1 cellular context compared by ENCODE assay signal in genomic region chr11:43984519-43985385, GRCh38.
TF ChIP-seq lines count a peak whose summit lies in the region.

No MANE protein-coding gene starts in this region.

TF ChIP-seq in HepG2, 621 proteins besides CTCF, POLR2A, EP300 and RAD21 (continued from another document and continues in another):
- TF ChIP-seq ELF1 (CRISPR knock-in tag; IDR thresholded peaks at IDR 0.05) (0 out of 2 replicates have a peak, but pooled peaks have one; percentile 47), ZNF317 (CRISPR knock-in tag; IDR thresholded peaks at IDR 0.05) (no peak), RXRB (CRISPR knock-in tag; IDR thresholded peaks at IDR 0.05; ENCODE audit: borderline replicate concordance) (peak; percentile 9; the same call in 1 of the 2 replicates), POLR2AphosphoS2 (IDR thresholded peaks at IDR 0.05; ENCODE audit: low read depth, low read length) (no peak), MXD4 (CRISPR knock-in tag; IDR thresholded peaks at IDR 0.05) (0 out of 2 replicates have a peak, but pooled peaks have one; percentile 20), LCORL (IDR thresholded peaks at IDR 0.05) (no peak), LCORL (CRISPR knock-in tag; IDR thresholded peaks at IDR 0.05) (peak; percentile 50; the same call in 1 of the 2 replicates), FOXO1 (CRISPR knock-in tag; IDR thresholded peaks at IDR 0.05) (0 out of 2 replicates have a peak, but pooled peaks have one; percentile 5), ZNF891 (CRISPR knock-in tag; IDR thresholded peaks at IDR 0.05) (peak; percentile 66; the same call in 1 of the 2 replicates), SOX13 (IDR thresholded peaks at IDR 0.05) (no peak), SOX13 (CRISPR knock-in tag; conservative IDR thresholded peaks at IDR 0.05 in 1 of 2, IDR thresholded peaks at IDR 0.05 in 1 of 2) (peak in 1 of 2 experiments; percentile 35; a peak in 2 of 4 replicates), HNF4G (IDR thresholded peaks at IDR 0.05; ENCODE audit: borderline replicate concordance, low read depth, low read length) (no peak), HNF4G (CRISPR knock-in tag; IDR thresholded peaks at IDR 0.05; ENCODE audit: borderline replicate concordance, low read depth) (0 out of 2 replicates have a peak, but pooled peaks have one; percentile 44), NFE2L1 (CRISPR knock-in tag; IDR thresholded peaks at IDR 0.05; ENCODE audit: borderline replicate concordance) (0 out of 2 replicates have a peak, but pooled peaks have one; percentile 40), ZNF562 (CRISPR knock-in tag; IDR thresholded peaks at IDR 0.05; ENCODE audit: borderline replicate concordance) (no peak), ARID4A (CRISPR knock-in tag; IDR thresholded peaks at IDR 0.05; ENCODE audit: borderline replicate concordance) (peak; percentile 17; the same call in 1 of the 2 replicates), MXD1 (CRISPR knock-in tag; IDR thresholded peaks at IDR 0.05) (no peak), NCOA2 (CRISPR knock-in tag; IDR thresholded peaks at IDR 0.05) (peak; percentile 41; the same call in 1 of the 2 replicates), THRA (CRISPR knock-in tag; IDR thresholded peaks at IDR 0.05; ENCODE audit: borderline replicate concordance) (peak; percentile 53; the same call in 1 of the 2 replicates), KAT8 (CRISPR knock-in tag; IDR thresholded peaks at IDR 0.05) (peak; percentile 51; the same call in 1 of the 2 replicates), XRCC5 (optimal IDR thresholded peaks at IDR 0.05; ENCODE audit: low read length) (peak; percentile 41), ZNF501 (CRISPR knock-in tag; IDR thresholded peaks at IDR 0.05) (no peak; the same call in 1 of the 2 replicates), ZNF563 (CRISPR knock-in tag; IDR thresholded peaks at IDR 0.05) (0 out of 2 replicates have a peak, but pooled peaks have one; percentile 24), ETV5 (CRISPR knock-in tag; IDR thresholded peaks at IDR 0.05; ENCODE audit: borderline replicate concordance) (peak; percentile 62; the same call in 1 of the 2 replicates), KDM5B (CRISPR knock-in tag; IDR thresholded peaks at IDR 0.05; ENCODE audit: borderline replicate concordance) (peak; percentile 58; the same call in 1 of the 2 replicates), FOSL2 (CRISPR knock-in tag; IDR thresholded peaks at IDR 0.05) (0 out of 2 replicates have a peak, but pooled peaks have one; percentile 19), GATAD2A (CRISPR knock-in tag; IDR thresholded peaks at IDR 0.05) (peak; percentile 25; the same call in 1 of the 2 replicates), ZNF280B (CRISPR knock-in tag; IDR thresholded peaks at IDR 0.05; ENCODE audit: borderline replicate concordance) (peak; percentile 58; the same call in 1 of the 2 replicates), NRL (CRISPR knock-in tag; IDR thresholded peaks at IDR 0.05; ENCODE audit: borderline replicate concordance) (peak; percentile 75), NAIF1 (CRISPR knock-in tag; IDR thresholded peaks at IDR 0.05; ENCODE audit: borderline replicate concordance) (no peak), ZKSCAN8 (CRISPR knock-in tag; IDR thresholded peaks at IDR 0.05; ENCODE audit: borderline replicate concordance) (no peak), IRF2 (CRISPR knock-in tag; IDR thresholded peaks at IDR 0.05) (peak; percentile 44; the same call in 1 of the 2 replicates), TSC22D2 (CRISPR knock-in tag; IDR thresholded peaks at IDR 0.05; ENCODE audit: borderline replicate concordance) (no peak), ZNF737 (CRISPR knock-in tag; IDR thresholded peaks at IDR 0.05; ENCODE audit: borderline replicate concordance) (0 out of 2 replicates have a peak, but pooled peaks have one; percentile 74), IRF9 (CRISPR knock-in tag; IDR thresholded peaks at IDR 0.05; ENCODE audit: borderline replicate concordance) (no peak), ZMAT3 (CRISPR knock-in tag; conservative IDR thresholded peaks at IDR 0.05) (0 out of 2 replicates have a peak, but pooled peaks have one; percentile 42), HNRNPUL1 (IDR thresholded peaks at IDR 0.05; ENCODE audit: low read depth, low read length) (0 out of 2 replicates have a peak, but pooled peaks have one; percentile 26), FOXO4 (CRISPR knock-in tag; conservative IDR thresholded peaks at IDR 0.05) (no peak), ZNF83 (CRISPR knock-in tag; IDR thresholded peaks at IDR 0.05; ENCODE audit: borderline replicate concordance) (peak; percentile 81; the same call in 1 of the 2 replicates), BCL6 (CRISPR knock-in tag; IDR thresholded peaks at IDR 0.05) (peak; percentile 28; the same call in 1 of the 2 replicates), KDM5A (IDR thresholded peaks at IDR 0.05; ENCODE audit: borderline replicate concordance, low read length) (no peak), ZNF687 (CRISPR knock-in tag; IDR thresholded peaks at IDR 0.05) (peak; percentile 94), HNF1B (CRISPR knock-in tag; IDR thresholded peaks at IDR 0.05) (peak; percentile 99), HOMEZ (CRISPR knock-in tag; IDR thresholded peaks at IDR 0.05; ENCODE audit: low read depth) (peak; percentile 31; the same call in 1 of the 2 replicates), KLF9 (CRISPR knock-in tag; IDR thresholded peaks at IDR 0.05; ENCODE audit: low read depth) (no peak), ZNF292 (CRISPR knock-in tag; IDR thresholded peaks at IDR 0.05; ENCODE audit: borderline replicate concordance, low read depth) (peak; percentile 87)
